Comparison of ENCODE assay signal across 1 cellular context in genomic region chr11:30322826-30323710, GRCh38.
TF ChIP-seq lines count a peak whose summit lies in the region.

Gene ARL14EP (plus strand): TSS chr11:30323104. CDS start chr11:30330949, 7,845 bp downstream.

TF ChIP-seq in HepG2, 621 proteins besides CTCF, POLR2A, EP300 and RAD21 (continued from another document and continues in another):
- TF ChIP-seq GRHL1 (CRISPR knock-in tag; conservative IDR thresholded peaks at IDR 0.05): no peak
- TF ChIP-seq, protein P1, sequence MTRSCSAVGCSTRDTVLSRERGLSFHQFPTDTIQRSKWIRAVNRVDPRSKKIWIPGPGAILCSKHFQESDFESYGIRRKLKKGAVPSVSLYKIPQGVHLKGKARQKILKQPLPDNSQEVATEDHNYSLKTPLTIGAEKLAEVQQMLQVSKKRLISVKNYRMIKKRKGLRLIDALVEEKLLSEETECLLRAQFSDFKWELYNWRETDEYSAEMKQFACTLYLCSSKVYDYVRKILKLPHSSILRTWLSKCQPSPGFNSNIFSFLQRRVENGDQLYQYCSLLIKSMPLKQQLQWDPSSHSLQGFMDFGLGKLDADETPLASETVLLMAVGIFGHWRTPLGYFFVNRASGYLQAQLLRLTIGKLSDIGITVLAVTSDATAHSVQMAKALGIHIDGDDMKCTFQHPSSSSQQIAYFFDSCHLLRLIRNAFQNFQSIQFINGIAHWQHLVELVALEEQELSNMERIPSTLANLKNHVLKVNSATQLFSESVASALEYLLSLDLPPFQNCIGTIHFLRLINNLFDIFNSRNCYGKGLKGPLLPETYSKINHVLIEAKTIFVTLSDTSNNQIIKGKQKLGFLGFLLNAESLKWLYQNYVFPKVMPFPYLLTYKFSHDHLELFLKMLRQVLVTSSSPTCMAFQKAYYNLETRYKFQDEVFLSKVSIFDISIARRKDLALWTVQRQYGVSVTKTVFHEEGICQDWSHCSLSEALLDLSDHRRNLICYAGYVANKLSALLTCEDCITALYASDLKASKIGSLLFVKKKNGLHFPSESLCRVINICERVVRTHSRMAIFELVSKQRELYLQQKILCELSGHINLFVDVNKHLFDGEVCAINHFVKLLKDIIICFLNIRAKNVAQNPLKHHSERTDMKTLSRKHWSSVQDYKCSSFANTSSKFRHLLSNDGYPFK (CRISPR knock-in tag; IDR thresholded peaks at IDR 0.05; ENCODE audit: borderline replicate concordance): peak; percentile 98
- TF ChIP-seq HHEX (CRISPR knock-in tag; IDR thresholded peaks at IDR 0.05): peak; percentile 4; the same call in 1 of the 2 replicates
- peak; percentile 87 for TF ChIP-seq ZFP36L1 (CRISPR knock-in tag; IDR thresholded peaks at IDR 0.05)
- TF ChIP-seq NCOA2 (CRISPR knock-in tag; IDR thresholded peaks at IDR 0.05): peak; percentile 51; the same call in 1 of the 2 replicates
- TF ChIP-seq CAMTA2 (CRISPR knock-in tag; IDR thresholded peaks at IDR 0.05; ENCODE audit: borderline replicate concordance): 0 out of 2 replicates have a peak, but pooled peaks have one; percentile 47
- TF ChIP-seq FOXM1 (CRISPR knock-in tag; IDR thresholded peaks at IDR 0.05): no peak
- TF ChIP-seq ZBTB8A (CRISPR knock-in tag; IDR thresholded peaks at IDR 0.05; ENCODE audit: borderline replicate concordance, low read depth): no peak
- peak; percentile 80 for TF ChIP-seq ZNF605 (CRISPR knock-in tag; IDR thresholded peaks at IDR 0.05)
- no peak for TF ChIP-seq PAF1 (CRISPR knock-in tag; IDR thresholded peaks at IDR 0.05)
- no peak for TF ChIP-seq ZBTB21 (CRISPR knock-in tag; IDR thresholded peaks at IDR 0.05)
- peak; percentile 81; the same call in 1 of the 2 replicates for TF ChIP-seq MIER3 (CRISPR knock-in tag; IDR thresholded peaks at IDR 0.05; ENCODE audit: borderline replicate concordance)
- no peak for TF ChIP-seq ATRX (CRISPR knock-in tag; IDR thresholded peaks at IDR 0.05; ENCODE audit: borderline replicate concordance)
- no peak for TF ChIP-seq ADNP (CRISPR knock-in tag; IDR thresholded peaks at IDR 0.05)
- TF ChIP-seq NAIF1 (CRISPR knock-in tag; IDR thresholded peaks at IDR 0.05; ENCODE audit: borderline replicate concordance): peak; percentile 86
- peak; percentile 92 for TF ChIP-seq ZFP91 (CRISPR knock-in tag; IDR thresholded peaks at IDR 0.05; ENCODE audit: borderline replicate concordance)
- TF ChIP-seq DPF2 (CRISPR knock-in tag; IDR thresholded peaks at IDR 0.05; ENCODE audit: borderline replicate concordance, low read depth): no peak; the same call in 1 of the 2 replicates
- peak; percentile 71 for TF ChIP-seq AGO2 (optimal IDR thresholded peaks at IDR 0.05; ENCODE audit: low read depth, low read length)
- peak; percentile 77 for TF ChIP-seq ZNF430 (CRISPR knock-in tag; IDR thresholded peaks at IDR 0.05)
- peak; percentile 90 for TF ChIP-seq ZNF225 (CRISPR knock-in tag; IDR thresholded peaks at IDR 0.05)
- TF ChIP-seq NFYC (CRISPR knock-in tag; IDR thresholded peaks at IDR 0.05): peak; percentile 58
- TF ChIP-seq, protein P2, sequence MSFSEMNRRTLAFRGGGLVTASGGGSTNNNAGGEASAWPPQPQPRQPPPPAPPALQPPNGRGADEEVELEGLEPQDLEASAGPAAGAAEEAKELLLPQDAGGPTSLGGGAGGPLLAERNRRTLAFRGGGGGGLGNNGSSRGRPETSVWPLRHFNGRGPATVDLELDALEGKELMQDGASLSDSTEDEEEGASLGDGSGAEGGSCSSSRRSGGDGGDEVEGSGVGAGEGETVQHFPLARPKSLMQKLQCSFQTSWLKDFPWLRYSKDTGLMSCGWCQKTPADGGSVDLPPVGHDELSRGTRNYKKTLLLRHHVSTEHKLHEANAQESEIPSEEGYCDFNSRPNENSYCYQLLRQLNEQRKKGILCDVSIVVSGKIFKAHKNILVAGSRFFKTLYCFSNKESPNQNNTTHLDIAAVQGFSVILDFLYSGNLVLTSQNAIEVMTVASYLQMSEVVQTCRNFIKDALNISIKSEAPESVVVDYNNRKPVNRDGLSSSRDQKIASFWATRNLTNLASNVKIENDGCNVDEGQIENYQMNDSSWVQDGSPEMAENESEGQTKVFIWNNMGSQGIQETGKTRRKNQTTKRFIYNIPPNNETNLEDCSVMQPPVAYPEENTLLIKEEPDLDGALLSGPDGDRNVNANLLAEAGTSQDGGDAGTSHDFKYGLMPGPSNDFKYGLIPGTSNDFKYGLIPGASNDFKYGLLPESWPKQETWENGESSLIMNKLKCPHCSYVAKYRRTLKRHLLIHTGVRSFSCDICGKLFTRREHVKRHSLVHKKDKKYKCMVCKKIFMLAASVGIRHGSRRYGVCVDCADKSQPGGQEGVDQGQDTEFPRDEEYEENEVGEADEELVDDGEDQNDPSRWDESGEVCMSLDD (CRISPR knock-in tag; IDR thresholded peaks at IDR 0.05; ENCODE audit: borderline replicate concordance): peak; percentile 68; the same call in 1 of the 2 replicates
- TF ChIP-seq ZNF776 (CRISPR knock-in tag; IDR thresholded peaks at IDR 0.05): no peak
- TF ChIP-seq ZNF354B (CRISPR knock-in tag; IDR thresholded peaks at IDR 0.05): no peak
- peak; percentile 79; the same call in 1 of the 2 replicates for TF ChIP-seq PAX8 (CRISPR knock-in tag; IDR thresholded peaks at IDR 0.05; ENCODE audit: borderline replicate concordance)
- TF ChIP-seq FOXJ3 (CRISPR knock-in tag; IDR thresholded peaks at IDR 0.05; ENCODE audit: borderline replicate concordance): no peak
- no peak for TF ChIP-seq PCBP2 (optimal IDR thresholded peaks at IDR 0.05; ENCODE audit: low read depth, low read length, poor library complexity, severe bottlenecking)
- no peak for TF ChIP-seq CHD2 (IDR thresholded peaks at IDR 0.05; ENCODE audit: low read depth, low read length)
- peak; percentile 38; the same call in 1 of the 2 replicates for TF ChIP-seq ZBTB46 (CRISPR knock-in tag; IDR thresholded peaks at IDR 0.05; ENCODE audit: borderline replicate concordance)
- TF ChIP-seq SYNCRIP (IDR thresholded peaks at IDR 0.05; ENCODE audit: insufficient read depth, low read depth, low read length): no peak
- TF ChIP-seq HMGA1 (CRISPR knock-in tag; conservative IDR thresholded peaks at IDR 0.05): no peak
- TF ChIP-seq, protein P3, sequence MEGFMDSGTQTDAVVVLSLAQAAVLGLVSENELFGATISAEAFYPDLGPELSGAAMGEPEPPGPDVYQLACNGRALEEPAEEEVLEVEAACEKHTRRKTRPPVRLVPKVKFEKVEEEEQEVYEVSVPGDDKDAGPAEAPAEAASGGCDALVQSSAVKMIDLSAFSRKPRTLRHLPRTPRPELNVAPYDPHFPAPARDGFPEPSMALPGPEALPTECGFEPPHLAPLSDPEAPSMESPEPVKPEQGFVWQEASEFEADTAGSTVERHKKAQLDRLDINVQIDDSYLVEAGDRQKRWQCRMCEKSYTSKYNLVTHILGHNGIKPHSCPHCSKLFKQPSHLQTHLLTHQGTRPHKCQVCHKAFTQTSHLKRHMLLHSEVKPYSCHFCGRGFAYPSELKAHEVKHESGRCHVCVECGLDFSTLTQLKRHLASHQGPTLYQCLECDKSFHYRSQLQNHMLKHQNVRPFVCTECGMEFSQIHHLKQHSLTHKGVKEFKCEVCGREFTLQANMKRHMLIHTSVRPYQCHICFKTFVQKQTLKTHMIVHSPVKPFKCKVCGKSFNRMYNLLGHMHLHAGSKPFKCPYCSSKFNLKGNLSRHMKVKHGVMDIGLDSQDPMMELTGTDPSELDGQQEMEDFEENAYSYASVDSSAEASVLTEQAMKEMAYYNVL (CRISPR knock-in tag; IDR thresholded peaks at IDR 0.05; ENCODE audit: borderline replicate concordance): peak; percentile 68; the same call in 1 of the 2 replicates
- TF ChIP-seq HOXA9 (CRISPR knock-in tag; IDR thresholded peaks at IDR 0.05; ENCODE audit: borderline replicate concordance): peak; percentile 54; the same call in 1 of the 2 replicates
- TF ChIP-seq ZBTB38 (CRISPR knock-in tag; IDR thresholded peaks at IDR 0.05): peak; percentile 90
- peak; percentile 97 for TF ChIP-seq PHF5A (CRISPR knock-in tag; IDR thresholded peaks at IDR 0.05; ENCODE audit: low read depth, unreplicated experiment)
- TF ChIP-seq ZNF639 (CRISPR knock-in tag; conservative IDR thresholded peaks at IDR 0.05): peak; percentile 89; the same call in 1 of the 2 replicates
- TF ChIP-seq MTA1 (CRISPR knock-in tag; IDR thresholded peaks at IDR 0.05; ENCODE audit: borderline replicate concordance): no peak; the same call in 1 of the 2 replicates
- TF ChIP-seq SP5 (CRISPR knock-in tag; IDR thresholded peaks at IDR 0.05; ENCODE audit: borderline replicate concordance, low read depth): peak; percentile 92
- TF ChIP-seq HOXA7 (CRISPR knock-in tag; IDR thresholded peaks at IDR 0.05): no peak
- peak; percentile 90 for TF ChIP-seq KMT2A (CRISPR knock-in tag; IDR thresholded peaks at IDR 0.05)
- peak; percentile 94 for TF ChIP-seq DR1 (CRISPR knock-in tag; IDR thresholded peaks at IDR 0.05)
- TF ChIP-seq IKZF5 (CRISPR knock-in tag; IDR thresholded peaks at IDR 0.05): peak; percentile 87; the same call in 1 of the 2 replicates
- TF ChIP-seq ZFX (CRISPR knock-in tag; IDR thresholded peaks at IDR 0.05; ENCODE audit: low read depth): peak; percentile 99
- peak; percentile 88; the same call in 1 of the 2 replicates for TF ChIP-seq ZSCAN21 (CRISPR knock-in tag; IDR thresholded peaks at IDR 0.05; ENCODE audit: borderline replicate concordance)
- peak; percentile 77 for TF ChIP-seq CREM (IDR thresholded peaks at IDR 0.05)
- no peak for TF ChIP-seq CREM (CRISPR knock-in tag; IDR thresholded peaks at IDR 0.05)
- TF ChIP-seq, protein P4, sequence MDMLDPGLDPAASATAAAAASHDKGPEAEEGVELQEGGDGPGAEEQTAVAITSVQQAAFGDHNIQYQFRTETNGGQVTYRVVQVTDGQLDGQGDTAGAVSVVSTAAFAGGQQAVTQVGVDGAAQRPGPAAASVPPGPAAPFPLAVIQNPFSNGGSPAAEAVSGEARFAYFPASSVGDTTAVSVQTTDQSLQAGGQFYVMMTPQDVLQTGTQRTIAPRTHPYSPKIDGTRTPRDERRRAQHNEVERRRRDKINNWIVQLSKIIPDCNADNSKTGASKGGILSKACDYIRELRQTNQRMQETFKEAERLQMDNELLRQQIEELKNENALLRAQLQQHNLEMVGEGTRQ (IDR thresholded peaks at IDR 0.05; ENCODE audit: low read depth, low read length): no peak
- TF ChIP-seq, protein P4 (CRISPR knock-in tag; IDR thresholded peaks at IDR 0.05; ENCODE audit: borderline replicate concordance): peak; percentile 42; the same call in 1 of the 2 replicates
- 0 out of 2 replicates have a peak, but pooled peaks have one; percentile 24 for TF ChIP-seq ZFP41 (CRISPR knock-in tag; IDR thresholded peaks at IDR 0.05; ENCODE audit: borderline replicate concordance)
- TF ChIP-seq NFRKB (IDR thresholded peaks at IDR 0.05): no peak
